ENCODE assay signal across 1 cellular context in genomic region chr17:41962111-41962510, GRCh38.
TF ChIP-seq lines count a peak whose summit lies in the region.

No MANE protein-coding gene starts in this region.

TF ChIP-seq in IMR-90, 13 proteins besides CTCF, POLR2A, EP300 and RAD21:
- TF ChIP-seq FOS (IDR thresholded peaks at IDR 0.05; ENCODE audit: low read depth, low read length) (no peak), CEBPB (IDR thresholded peaks at IDR 0.05; ENCODE audit: low read depth, low read length) (no peak), RCOR1 (IDR thresholded peaks at IDR 0.05; ENCODE audit: insufficient replicate concordance, low read length) (no peak), ELK1 (IDR thresholded peaks at IDR 0.05; ENCODE audit: borderline replicate concordance, low read depth, low read length) (no peak), CHD1 (IDR thresholded peaks at IDR 0.05; ENCODE audit: low read depth, low read length) (no peak), MAFK (IDR thresholded peaks at IDR 0.05; ENCODE audit: low read depth, low read length) (no peak), USF2 (IDR thresholded peaks at IDR 0.05; ENCODE audit: low read depth, low read length) (no peak), SMC3 (IDR thresholded peaks at IDR 0.05; ENCODE audit: low read depth, low read length) (no peak), MAZ (IDR thresholded peaks at IDR 0.05; ENCODE audit: borderline replicate concordance, low read depth, low read length) (no peak), MXI1 (IDR thresholded peaks at IDR 0.05; ENCODE audit: borderline replicate concordance, low read depth, low read length) (no peak), BHLHE40 (IDR thresholded peaks at IDR 0.05; ENCODE audit: low read depth, low read length) (no peak), RFX5 (IDR thresholded peaks at IDR 0.05; ENCODE audit: low read depth, low read length) (no peak), NFE2L2 (IDR thresholded peaks at IDR 0.05; ENCODE audit: low read depth, low read length) (no peak)
